In genomic region chr7:66629659-66630058, GRCh38 we compare ENCODE assay signal across 8 cellular contexts. TPM values are rescaled to one million over a fixed set of nuclear protein-coding genes. Genes with fewer than 3 reads are reported as not detected.
DNase-seq lines count a peak whose midpoint lies in the region; ATAC-seq and TF ChIP-seq lines count a peak whose summit lies in the region.

No MANE protein-coding gene starts in this region.

- H3K4me3 ChIP-seq in body of pancreas (peak overlapping the region; percentile 23 to 35), mesenchymal stem cell (ENCODE audit: insufficient read depth in 1 of 2, low read depth in 1 of 2, low read length in 2 of 2) (peak overlapping the region; percentile 75 to 87), transverse colon (peak overlapping the region; percentile 71 to 90 (median 76))

- H2BK5ac ChIP-seq in mesenchymal stem cell (ENCODE audit: low read depth, low read length, poor library complexity, severe bottlenecking), result no peak overlapping the region

- H3K4ac ChIP-seq in mesenchymal stem cell (ENCODE audit: low read depth in 1 of 2, low read length in 2 of 2), result peak overlapping the region in 1 of 2 experiments; percentile 30

- peak overlapping the region; percentile 88 for H3K9ac ChIP-seq in mesenchymal stem cell (ENCODE audit: low read length)

- in situ Hi-C loops in transverse colon (cut with MboI; ENCODE audit: low pct_ligation_motif_present in 1 of 4, low pct_unique_long_range_greater_than_20kb in 1 of 4, low sequenced_read_pairs in 3 of 4), result no loop called here

- H3K27ac ChIP-seq in body of pancreas (peak overlapping the region in 3 of 4 donors; percentile 74 to 96 (median 88)), mesenchymal stem cell (ENCODE audit: low read length, poor library complexity, severe bottlenecking) (no peak overlapping the region), transverse colon (peak overlapping the region; percentile 94 to 98 (median 96))

- peak overlapping the region; percentile 38 for H3K27ac Mint-ChIP-seq in activated T-cell treated with anti-CD3 and anti-CD28 coated beads, Interleukin-2, amount 50 U/mL, for 24 hours

- no peak for ATAC-seq in body of pancreas
- ATAC-seq in GM19463 (IDR thresholded peaks at IDR 0.05; ENCODE audit: unreplicated experiment), result no peak

- H3K79me1 ChIP-seq in mesenchymal stem cell (replicated peaks; ENCODE audit: low read length, poor library complexity, severe bottlenecking), result peaks cover 23% of the 10 kb centered on the region

- H3K4me3 Mint-ChIP-seq in activated T-cell treated with anti-CD3 and anti-CD28 coated beads, Interleukin-2, amount 50 U/mL, for 24 hours, result peak overlapping the region; percentile 29

- TF ChIP-seq EP300 in transverse colon (IDR thresholded peaks at IDR 0.05; ENCODE audit: low read depth), result no peak

- TF ChIP-seq CTCF in body of pancreas (IDR thresholded peaks at IDR 0.05) (no peak), transverse colon (IDR thresholded peaks at IDR 0.05) (no peak)

- peak overlapping the region; percentile 7 for H4K8ac ChIP-seq in mesenchymal stem cell (ENCODE audit: low read length)

- H2BK120ac ChIP-seq in mesenchymal stem cell (ENCODE audit: low read depth, low read length), result peak overlapping the region; percentile 66

- no peak overlapping the region for H2AFZ ChIP-seq in mesenchymal stem cell (ENCODE audit: low read depth, low read length)

- H3K9me3 ChIP-seq in body of pancreas (no peaks in the 10 kb centered on the region), mesenchymal stem cell (ENCODE audit: control insufficient read depth, low read length) (no peaks in the 10 kb centered on the region), transverse colon (no peaks in the 10 kb centered on the region)

- peak overlapping the region; percentile 21 for H2AK5ac ChIP-seq in mesenchymal stem cell (ENCODE audit: low read length, severe bottlenecking)

- H3K36me3 Mint-ChIP-seq in activated T-cell treated with anti-CD3 and anti-CD28 coated beads, Interleukin-2, amount 50 U/mL, for 24 hours (ENCODE audit: low read depth), result peaks cover 17% of the 10 kb centered on the region

- H3K23ac ChIP-seq in mesenchymal stem cell (ENCODE audit: low read length in 2 of 2), result no peak overlapping the region

- H3K4me1 ChIP-seq in body of pancreas, result peaks cover 18% of the 10 kb centered on the region
- peaks cover 14% of the 10 kb centered on the region for H3K4me1 ChIP-seq in mesenchymal stem cell (ENCODE audit: control insufficient read depth, insufficient read depth, low read depth, low read length)
- H3K4me1 ChIP-seq in transverse colon, result peaks cover 3 to 39% (median 11%) of the 10 kb centered on the region in 4 donors

- H3K27me3 Mint-ChIP-seq in activated T-cell treated with anti-CD3 and anti-CD28 coated beads, Interleukin-2, amount 50 U/mL, for 24 hours, result no peaks in the 10 kb centered on the region

- H3K9me3 Mint-ChIP-seq in activated T-cell treated with anti-CD3 and anti-CD28 coated beads, Interleukin-2, amount 50 U/mL, for 24 hours, result no peaks in the 10 kb centered on the region

- peaks cover 52% of the 10 kb centered on the region for H3K4me1 Mint-ChIP-seq in activated T-cell treated with anti-CD3 and anti-CD28 coated beads, Interleukin-2, amount 50 U/mL, for 24 hours (ENCODE audit: low read depth)

- H3K4me2 ChIP-seq in mesenchymal stem cell (ENCODE audit: low read length, poor library complexity, severe bottlenecking), result peak overlapping the region; percentile 81

- H3K27me3 ChIP-seq in body of pancreas, result no peaks in the 10 kb centered on the region
- H3K27me3 ChIP-seq in mesenchymal stem cell (ENCODE audit: control insufficient read depth in 1 of 2, insufficient read depth in 1 of 2, low read length in 2 of 2), result no peaks in the 10 kb centered on the region
- no peaks in the 10 kb centered on the region for H3K27me3 ChIP-seq in transverse colon

- no peak overlapping the region for H4K91ac ChIP-seq in mesenchymal stem cell (ENCODE audit: low read length)

- TF ChIP-seq POLR2A in body of pancreas (IDR thresholded peaks at IDR 0.05), result no peak
- TF ChIP-seq POLR2A in transverse colon (IDR thresholded peaks at IDR 0.05), result no peak

- DNase-seq in activated T-cell treated with anti-CD3 and anti-CD28 coated beads, Interleukin-2, amount 50 U/mL, for 24 hours, result no peak
- no peak for DNase-seq in activated T-cell treated with anti-CD3 and anti-CD28 coated beads, Interleukin-2, amount 50 U/mL, for 48 hours
- DNase-seq in body of pancreas (no peak), mesenchymal stem cell (no peak), transverse colon (no peak), iPS-NIHi7 (ENCODE audit: extremely low spot score) (no peak)
- DNase-seq in stimulated activated CD4-positive, alpha-beta T cell treated with anti-CD3 and anti-CD28 coated beads, Interleukin-12 subunit alpha, Interleukin-12 subunit beta, amount 100 ng/mL, for 4 hours, result no peak

- H2BK12ac ChIP-seq in mesenchymal stem cell (ENCODE audit: low read length in 2 of 2), result peak overlapping the region; percentile 28 to 49

- intact Hi-C loops in body of pancreas (cut with DNase I) (no loop called here), transverse colon (cut with DNase I; ENCODE audit: low total_unique reads) (no loop called here)

- H2BK15ac ChIP-seq in mesenchymal stem cell (ENCODE audit: low read depth, poor library complexity, severe bottlenecking), result peak overlapping the region; percentile 76

- H3K14ac ChIP-seq in mesenchymal stem cell (ENCODE audit: low read length in 2 of 2), result peak overlapping the region in 1 of 2 experiments; percentile 81

- 72 to 80% methylated on average over 3 to 5 of the region's 5 CpGs for WGBS in body of pancreas, 2 donors
- WGBS in mesenchymal stem cell, result 93% methylated on average over 5 of the region's 5 CpGs
- WGBS in transverse colon (ENCODE audit: low coverage in 1 of 2), 2 donors, result 57 to 79% methylated on average over 3 to 5 of the region's 5 CpGs

- no peaks in the 10 kb centered on the region for H3K36me3 ChIP-seq in body of pancreas (replicated peaks in 1 of 2; ENCODE audit: insufficient read depth in 1 of 2, low read depth in 2 of 2)
- peaks cover 8 to 20% of the 10 kb centered on the region in 2 experiments for H3K36me3 ChIP-seq in mesenchymal stem cell (ENCODE audit: control insufficient read depth in 1 of 2, insufficient read depth in 2 of 2, low read depth in 1 of 2, low read length in 2 of 2)
- H3K36me3 ChIP-seq in transverse colon, result peaks cover 0 to 5% (median 0%) of the 10 kb centered on the region in 4 donors

- peak overlapping the region in 1 of 2 experiments; percentile 61 for H3K18ac ChIP-seq in mesenchymal stem cell (ENCODE audit: low read depth in 1 of 2, low read length in 2 of 2)

RNA-seq across cellular contexts. Expression of gene KCTD7, which starts 1.0 kb away (rescaled TPM):
- total RNA-seq in body of pancreas, result 10 to 100 TPM in 1 of 2 donors, 1 to 10 TPM in 1; 5.7 to 16.5 TPM
- polyA plus RNA-seq in mesenchymal stem cell (2013, experiment 1 of 2), result 7.2 TPM
- 7.2 TPM for polyA plus RNA-seq in mesenchymal stem cell (2013, experiment 2 of 2)
- 10 to 100 TPM in 3 of 4 donors, 1 to 10 TPM in 1; 5.2 to 22.8 (median 14.0) TPM for total RNA-seq in transverse colon

Comparison
In these comparisons a context has a peak if more than half of its experiments do, and no peak if none do; other contexts are left out.
1. H3K4me3 ChIP-seq: peak in every context shown above with its lines; median percentile 81 in mesenchymal stem cell; 76 in transverse colon; 29 in body of pancreas.